In genomic region chr19:40690050-40690698, GRCh38 we compare ENCODE assay signal across 8 cellular contexts. TPM values are rescaled to one million over a fixed set of nuclear protein-coding genes. Genes with fewer than 3 reads are reported as not detected.
DNase-seq lines count a peak whose midpoint lies in the region; ATAC-seq and TF ChIP-seq lines count a peak whose summit lies in the region.

NUMBL (minus strand) TSS chr19:40690651; CDS start chr19:40690483, 168 bp downstream.

- H3K4me3 ChIP-seq in colonic mucosa (peak within 1 kb of the TSS; percentile 53), mucosa of descending colon (peak within 1 kb of the TSS; percentile 22), vagina (peak within 1 kb of the TSS; percentile 90 to 96)

- TF ChIP-seq CTCF in colonic mucosa (IDR thresholded peaks at IDR 0.05) (no peak), mucosa of descending colon (IDR thresholded peaks at IDR 0.05) (no peak), vagina (IDR thresholded peaks at IDR 0.05) (no peak)

- intact Hi-C loops in colonic mucosa (cut with DNase I): no loop called here
- intact Hi-C loops in mucosa of descending colon (cut with DNase I, micrococcal nuclease): no loop called here
- intact Hi-C loops in vagina (cut with DNase I): no loop called here

- DNase-seq in ELF-1 (ENCODE audit: low read depth, low spot score): peak; percentile 32
- DNase-seq in colonic mucosa: no peak
- peak in 1 of 3 donors; percentile 21 for DNase-seq in mucosa of descending colon
- no peak for DNase-seq in vagina (ENCODE audit: extremely low spot score in 2 of 2)
- no peak for DNase-seq in LoVo (ENCODE audit: low spot score)
- DNase-seq in DMS79 treated with DMSO at 0.1 percent for 48 hours (lab: John Stamatoyannopoulos, UW): no peak
- DNase-seq in NCI-H524 treated with DMSO at 0.1 percent for 48 hours (lab: John Stamatoyannopoulos, UW): no peak

- no peak for ATAC-seq in mucosa of descending colon

- TF ChIP-seq POLR2A in vagina (IDR thresholded peaks at IDR 0.05): peak in 1 of 2 donors; percentile 64

- H3K4me1 ChIP-seq in colonic mucosa (no peaks in the 10 kb centered on the region), mucosa of descending colon (ENCODE audit: low read depth) (peaks cover 13% of the 10 kb centered on the region), vagina (peaks cover 47% of the 10 kb centered on the region)

- H3K27me3 ChIP-seq in colonic mucosa: no peaks in the 10 kb centered on the region
- no peaks in the 10 kb centered on the region for H3K27me3 ChIP-seq in vagina

- H3K9me3 ChIP-seq in KOPT-K1 (ENCODE audit: insufficient read depth, low read length, poor library complexity, severe bottlenecking) (no peaks in the 10 kb centered on the region), colonic mucosa (no peaks in the 10 kb centered on the region), mucosa of descending colon (no peaks in the 10 kb centered on the region), vagina (no peaks in the 10 kb centered on the region)

- peak within 1 kb of the TSS; percentile 68 to 83 for H3K9ac ChIP-seq in colonic mucosa (ENCODE audit: low read depth in 2 of 2, low read length in 2 of 2)

- H3K27ac ChIP-seq in KOPT-K1 (ENCODE audit: low read depth, low read length, poor library complexity, severe bottlenecking) (peak within 1 kb of the TSS; percentile 58), colonic mucosa (peak within 1 kb of the TSS; percentile 69), vagina (peak within 1 kb of the TSS; percentile 91)

- H3K36me3 ChIP-seq in KOPT-K1 (ENCODE audit: insufficient read depth, low read length) (no peaks in the 10 kb centered on the region), colonic mucosa (no peaks in the 10 kb centered on the region), mucosa of descending colon (ENCODE audit: low read depth) (no peaks in the 10 kb centered on the region), vagina (peaks cover 0 to 16% of the 10 kb centered on the region in 2 donors)

RNA-seq across cellular contexts. Expression of gene NUMBL, which starts in this region (rescaled TPM):
- total RNA-seq in colonic mucosa (10 to 100 TPM; 12.8 to 22.0 TPM), mucosa of descending colon (10 to 100 TPM; 10.2 to 39.7 (median 16.9) TPM), vagina (66.0 TPM)

Comparison
In these comparisons a context has a peak if more than half of its experiments do, and no peak if none do; other contexts are left out.
1. H3K4me3 ChIP-seq: peak in every context shown above with its lines; median percentile 93 in vagina; 53 in colonic mucosa; 22 in mucosa of descending colon.